2 cellular contexts compared by ENCODE assay signal in genomic region chr10:71623986-71624291, GRCh38.
TF ChIP-seq lines count a peak whose summit lies in the region.

No MANE protein-coding gene starts in this region.

TF ChIP-seq in IMR-90, 13 proteins besides CTCF, POLR2A, EP300 and RAD21:
- no peak for TF ChIP-seq CEBPB (IDR thresholded peaks at IDR 0.05; ENCODE audit: low read depth, low read length)
- no peak for TF ChIP-seq RFX5 (IDR thresholded peaks at IDR 0.05; ENCODE audit: low read depth, low read length)
- TF ChIP-seq NFE2L2 (IDR thresholded peaks at IDR 0.05; ENCODE audit: low read depth, low read length) = no peak
- TF ChIP-seq CHD1 (IDR thresholded peaks at IDR 0.05; ENCODE audit: low read depth, low read length) = no peak

TF ChIP-seq in H1, 55 proteins besides CTCF, POLR2A, EP300 and RAD21:
- no peak for TF ChIP-seq POU5F1 (IDR thresholded peaks at IDR 0.05; ENCODE audit: low read depth, low read length)
- TF ChIP-seq EZH2 (IDR thresholded peaks at IDR 0.05; ENCODE audit: low read depth, low read length, severe bottlenecking) = no peak
- TF ChIP-seq ASH2L (IDR thresholded peaks at IDR 0.05; ENCODE audit: low read length) = no peak
- no peak for TF ChIP-seq SIX5 (IDR thresholded peaks at IDR 0.05; ENCODE audit: low read depth, low read length)
- no peak for TF ChIP-seq CHD1 (IDR thresholded peaks at IDR 0.05; ENCODE audit: low read depth, low read length)
- no peak for TF ChIP-seq GABPA (IDR thresholded peaks at IDR 0.05; ENCODE audit: borderline replicate concordance, insufficient read depth, low read length)
